In the genomic region with DNA sequence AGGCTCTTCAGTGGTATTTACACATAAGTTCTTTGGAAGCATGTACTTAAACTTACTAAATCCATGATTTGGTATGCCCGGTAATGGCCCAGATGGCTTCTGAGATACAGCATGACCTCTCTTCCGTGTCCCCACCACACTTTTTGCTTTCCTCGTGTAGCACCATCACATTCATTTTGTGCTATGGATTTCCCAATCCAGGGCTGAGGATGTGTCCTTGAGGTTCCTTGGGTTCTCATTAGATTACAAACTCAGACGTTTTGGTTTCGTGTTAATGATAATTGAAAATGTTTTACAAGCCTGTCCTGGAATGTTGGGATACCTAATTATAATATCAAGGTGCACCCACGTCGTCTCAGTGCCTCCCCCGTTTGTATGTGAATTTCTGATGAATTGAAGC, we compare ENCODE assay signal across 28 cellular contexts. TPM values are rescaled to one million over a fixed set of nuclear protein-coding genes. Genes with fewer than 3 reads are reported as not detected.
A peak's percentile ranks its signal among the peaks of the same experiment; 100 is the strongest.
DNase-seq lines count a peak whose midpoint lies in the region; ATAC-seq, FAIRE-seq and TF ChIP-seq lines count a peak whose summit lies in the region.
"Had no signal": no experiment of that assay in that cellular context is flagged by ENCODE, and none has a peak within 500 bp of the region (broad histone marks: within the 10 kb centered on the region; RNA-seq: fewer than 3 reads in every experiment).

No MANE protein-coding gene starts in this region.

- no peak overlapping the region for H3K4me3 Mint-ChIP-seq in activated CD8-positive, alpha-beta memory T cell treated with anti-CD3 and anti-CD28 coated beads, Interleukin-2, amount 10 ng/mL, durations not matched to agents 7 days and 5 days
- H3K4me3 Mint-ChIP-seq: activated CD4-positive, alpha-beta T cell treated with anti-CD3 and anti-CD28 coated beads, Interleukin-2, amount 10 ng/mL, durations not matched to agents 24 days and 14 days; CD8-positive, alpha-beta T cell; GM23338; memory B cell had no signal

- H3K4me3 ChIP-seq in right atrium auricular region (no peak overlapping the region), K562 (no peak overlapping the region), prostate gland (no peak overlapping the region), upper lobe of right lung (no peak overlapping the region)
- H3K4me3 ChIP-seq: body of pancreas, GM23338, Peyer's patch had no signal

- FAIRE-seq in K562 (lab: Jason Lieb, UNC), result no peak
- FAIRE-seq: A204.1, GM12891 had no signal

- no peak for TF ChIP-seq EP300 in K562 (IDR thresholded peaks at IDR 0.05; ENCODE audit: low read length)

- TF ChIP-seq CTCF in right atrium auricular region (IDR thresholded peaks at IDR 0.05) (no peak), K562 (IDR thresholded peaks at IDR 0.05 in 2 of 3, conservative IDR thresholded peaks at IDR 0.05 in 1 of 3; ENCODE audit: insufficient read depth in 2 of 3, low read depth in 1 of 3, low read length in 3 of 3) (no peak), prostate gland (IDR thresholded peaks at IDR 0.05) (no peak), upper lobe of right lung (IDR thresholded peaks at IDR 0.05) (no peak)

- peaks cover 25% of the 10 kb centered on the region for H3K4me1 Mint-ChIP-seq in activated CD8-positive, alpha-beta memory T cell treated with anti-CD3 and anti-CD28 coated beads, Interleukin-2, amount 10 ng/mL, durations not matched to agents 7 days and 5 days

- H3K27ac Mint-ChIP-seq in activated CD8-positive, alpha-beta memory T cell treated with anti-CD3 and anti-CD28 coated beads, Interleukin-2, amount 10 ng/mL, durations not matched to agents 7 days and 5 days, result no peak overlapping the region
- H3K27ac Mint-ChIP-seq: activated CD4-positive, alpha-beta T cell treated with anti-CD3 and anti-CD28 coated beads, Interleukin-2, amount 10 ng/mL, durations not matched to agents 24 days and 14 days; CD8-positive, alpha-beta T cell; GM23338; memory B cell had no signal

- H3K79me2 ChIP-seq in K562 (ENCODE audit: control insufficient read depth, insufficient read depth, low read length), result peaks cover 98% of the 10 kb centered on the region

- no peak overlapping the region; a peak in 1 of 4 replicates for H3K9ac ChIP-seq in K562 (ENCODE audit: insufficient read depth in 1 of 2, low read depth in 2 of 2, low read length in 2 of 2)

- H3K36me3 ChIP-seq in right atrium auricular region (no peaks in the 10 kb centered on the region), K562 (ENCODE audit: control insufficient read depth, insufficient read depth, low read length) (peaks cover 54% of the 10 kb centered on the region), prostate gland (no peaks in the 10 kb centered on the region), upper lobe of right lung (no peaks in the 10 kb centered on the region)
- H3K36me3 ChIP-seq: Peyer's patch had no signal

- no TSS peak for BruUV-seq in K562 (replicated peaks; lab: Mats Ljungman, UMichigan)

- POLR2A ChIA-PET in K562 (lab: Yijun Ruan, JAX), result interaction anchor here (10.0 kb wide), 1 partner anchor 7 kb away, joined by 62 read pairs; the partner anchor contains the start of gene ABHD2

- no peak overlapping the region for H2AFZ ChIP-seq in K562 (ENCODE audit: low read depth, low read length)
- H2AFZ ChIP-seq: GM23338 had no signal

- H3K9me3 ChIP-seq in right atrium auricular region (no peaks in the 10 kb centered on the region), K562 (replicated peaks; ENCODE audit: control insufficient read depth, insufficient read depth, low read depth, low read length) (no peaks in the 10 kb centered on the region), prostate gland (no peaks in the 10 kb centered on the region), upper lobe of right lung (no peaks in the 10 kb centered on the region)
- H3K9me3 ChIP-seq: body of pancreas, Peyer's patch had no signal

- no peaks in the 10 kb centered on the region for H3K9me1 ChIP-seq in K562 (ENCODE audit: control insufficient read depth, insufficient read depth, low read length)

- TF ChIP-seq POLR2A in K562 (conservative IDR thresholded peaks at IDR 0.05), result no peak
- TF ChIP-seq POLR2A in prostate gland (IDR thresholded peaks at IDR 0.05), result no peak

- no peak for ATAC-seq in left cardiac atrium
- ATAC-seq in K562, result no peak
- no peak for ATAC-seq in upper lobe of right lung
- no peak for ATAC-seq in activated CD8-positive, alpha-beta memory T cell treated with anti-CD3 and anti-CD28 coated beads, Interleukin-2, amount 10 ng/mL, durations not matched to agents 7 days and 5 days
- ATAC-seq: body of pancreas; CD8-positive, alpha-beta T cell; GM23338 had no signal

- in situ Hi-C loops in K562 (cut with MboI), result no loop called here

- DNase-seq in right atrium auricular region (ENCODE audit: low spot score) (no peak), left cardiac atrium (no peak), K562 (ENCODE audit: extremely low read depth in 1 of 4, low spot score in 3 of 4) (no peak), prostate gland (ENCODE audit: low spot score) (no peak), upper lobe of right lung (no peak), hippocampal formation (lab: John Stamatoyannopoulos, UW) (no peak), NCI-H1048 (lab: John Stamatoyannopoulos, UW) (no peak)
- no peak for DNase-seq in activated CD8-positive, alpha-beta memory T cell treated with anti-CD3 and anti-CD28 coated beads, Interleukin-2, amount 10 ng/mL, durations not matched to agents 7 days and 5 days
- DNase-seq: activated CD4-positive, alpha-beta T cell treated with anti-CD3 and anti-CD28 coated beads, Interleukin-2, amount 10 ng/mL, durations not matched to agents 24 days and 14 days; activated T-cell treated with anti-CD3 and anti-CD28 coated beads, Interleukin-2, amount 50 U/mL, for 48 hours; AML-193; CD8-positive, alpha-beta T cell; cerebellar nuclear complex; DMS 273 treated with DMSO at 0.1 percent for 48 hours; NCI-H1694; NCI-H2171; NCI-H524; nucleus accumbens; Peyer's patch; stimulated activated CD4-positive, alpha-beta T cell treated with anti-CD3 and anti-CD28 coated beads, Interleukin-12 subunit alpha, Interleukin-12 subunit beta, amount 100 ng/mL, for 4 hours; stimulated activated CD4-positive, alpha-beta T cell treated with anti-CD3 and anti-CD28 coated beads, Interleukin-4, amount 100 ng/mL, for 1 hour; SW 1271; T-helper 9 cell had no signal

- CTCF ChIA-PET in K562 (lab: Yijun Ruan, JAX; ENCODE audit: low intra/inter-chr PET ratio), result no interaction called here
- CTCF ChIA-PET in activated CD8-positive, alpha-beta memory T cell treated with anti-CD3 and anti-CD28 coated beads, Interleukin-2, amount 10 ng/mL, durations not matched to agents 7 days and 5 days (lab: Charles Lee), result interaction anchor here (2.0 kb wide), 1 partner anchor 38 kb away, joined by 8 read pairs; no protein-coding TSS in a partner anchor

- H3K27me3 ChIP-seq in right atrium auricular region, result no peaks in the 10 kb centered on the region
- H3K27me3 ChIP-seq in K562 (ENCODE audit: control insufficient read depth in 2 of 2, insufficient read depth in 2 of 2, low read length in 2 of 2), result no peaks in the 10 kb centered on the region
- no peaks in the 10 kb centered on the region for H3K27me3 ChIP-seq in prostate gland (replicated peaks; ENCODE audit: insufficient read depth)
- no peaks in the 10 kb centered on the region for H3K27me3 ChIP-seq in upper lobe of right lung
- H3K27me3 ChIP-seq: body of pancreas, Peyer's patch had no signal

- H3K9me3 Mint-ChIP-seq in activated CD8-positive, alpha-beta memory T cell treated with anti-CD3 and anti-CD28 coated beads, Interleukin-2, amount 10 ng/mL, durations not matched to agents 7 days and 5 days (ENCODE audit: low read depth), result no peaks in the 10 kb centered on the region
- H3K9me3 Mint-ChIP-seq: activated CD4-positive, alpha-beta T cell treated with anti-CD3 and anti-CD28 coated beads, Interleukin-2, amount 10 ng/mL, durations not matched to agents 24 days and 14 days; CD8-positive, alpha-beta T cell; GM23338; memory B cell had no signal

- peak overlapping the region; percentile 48; the same call in 1 of the 2 replicates for H3K4me2 ChIP-seq in K562 (ENCODE audit: insufficient read depth, low read length)
- H3K4me2 ChIP-seq: GM23338 had no signal

- 34% methylated on average over 8 of the region's 8 CpGs for WGBS in K562 (ENCODE audit: insufficient coverage, low coverage, missing lambda C conversion rate)
- WGBS in prostate gland, result 65% methylated on average over 8 of the region's 8 CpGs

- TF ChIP-seq RAD21 in K562 (CRISPR knock-in tag; conservative IDR thresholded peaks at IDR 0.05 in 1 of 2, IDR thresholded peaks at IDR 0.05 in 1 of 2), result no peak

- H3K27ac ChIP-seq in right atrium auricular region (peak overlapping the region; percentile 93 to 95), K562 (ENCODE audit: extremely low read depth, low read depth, low read length) (peak overlapping the region; percentile 31; the same call in 1 of the 3 replicates), prostate gland (peak overlapping the region; percentile 59 to 92), upper lobe of right lung (peak overlapping the region; percentile 11)

- H3K27me3 Mint-ChIP-seq in activated CD8-positive, alpha-beta memory T cell treated with anti-CD3 and anti-CD28 coated beads, Interleukin-2, amount 10 ng/mL, durations not matched to agents 7 days and 5 days, result no peaks in the 10 kb centered on the region
- H3K27me3 Mint-ChIP-seq: activated CD4-positive, alpha-beta T cell treated with anti-CD3 and anti-CD28 coated beads, Interleukin-2, amount 10 ng/mL, durations not matched to agents 24 days and 14 days; memory B cell had no signal

- H4K20me1 ChIP-seq in K562 (replicated peaks; ENCODE audit: control insufficient read depth, insufficient read depth, low read length), result no peaks in the 10 kb centered on the region

- H3K4me1 ChIP-seq in right atrium auricular region (peaks cover 0 to 93% of the 10 kb centered on the region in 2 donors), K562 (replicated peaks in 1 of 2; ENCODE audit: control insufficient read depth in 2 of 2, insufficient read depth in 2 of 2, low read length in 2 of 2) (peaks cover 23 to 51% of the 10 kb centered on the region in 2 experiments), prostate gland (replicated peaks) (peaks cover 26% of the 10 kb centered on the region), upper lobe of right lung (peaks cover 69% of the 10 kb centered on the region)

- intact Hi-C loops in left cardiac atrium (cut with DNase I), result no loop called here
- intact Hi-C loops in K562 (cut with micrococcal nuclease), result no loop called here
- intact Hi-C loops in prostate gland (cut with DNase I), result no loop called here
- intact Hi-C loops in upper lobe of right lung (cut with DNase I), result no loop called here

- H3K36me3 Mint-ChIP-seq in activated CD8-positive, alpha-beta memory T cell treated with anti-CD3 and anti-CD28 coated beads, Interleukin-2, amount 10 ng/mL, durations not matched to agents 7 days and 5 days, result peaks cover 13% of the 10 kb centered on the region

RNA-seq across cellular contexts. Expression of gene ABHD2, which starts 7.3 kb away (rescaled TPM):
- total RNA-seq in right atrium auricular region (100 to 1,000 TPM; 115 to 118 TPM), left cardiac atrium (100 to 1,000 TPM in 1 of 2 donors, 10 to 100 TPM in 1; 91.6 to 208 TPM), K562 (2014; rRNA removed) (33.0 and 57.6 TPM in 2 replicates), K562 (2014; rRNA removed; fragmentation: Illumina TruSeq; extraction: Trizol) (41.4 and 47.5 TPM in 2 replicates), K562 (2015; rRNA removed; fragmentation: Illumina TruSeq; extraction: Trizol) (48.9 and 49.2 TPM in 2 replicates), K562 (2021) (80.9 and 99.8 TPM in 2 replicates), prostate gland (100 to 1,000 TPM; 111 to 253 TPM), upper lobe of right lung (182 TPM)
- 132 and 172 TPM in 2 replicates for total RNA-seq in K562 (2011; cell fraction: chromatin; rRNA removed; ENCODE audit: low replicate concordance)
- 83.2 and 102 TPM in 2 replicates for total RNA-seq in K562 (2011; cell fraction: nucleolus; rRNA removed)
- total RNA-seq in K562 (2011; cell fraction: nucleoplasm; rRNA removed), result 106 and 122 TPM in 2 replicates
- polyA plus RNA-seq in K562 (2011; rRNA removed) (54.0 and 74.7 TPM in 2 replicates), K562 (2014; fragmentation: Illumina TruSeq; extraction: Trizol) (76.3 and 78.6 TPM in 2 replicates), K562 (2014; fragmentation: Nextera tagmentation; extraction: Ambion mirVana) (10 to 100 TPM; 16.9 to 18.1 TPM), K562 (2014; rRNA removed) (30.4 and 34.5 TPM in 2 replicates)
- 51.7 and 55.3 TPM in 2 replicates for polyA plus RNA-seq in K562 (2011; cell fraction: cytosol; rRNA removed)
- 45.7 and 51.1 TPM in 2 replicates for polyA plus RNA-seq in K562 (2011; cell fraction: nucleus; rRNA removed)
- 31.8 and 34.6 TPM in 2 replicates for polyA plus RNA-seq in K562 (2012)
- polyA minus RNA-seq in K562 (2011; rRNA and poly(A)+ RNA removed), result 150 and 180 TPM in 2 replicates
- 54.4 and 55.4 TPM in 2 replicates for polyA minus RNA-seq in K562 (2011; cell fraction: cytosol; rRNA and poly(A)+ RNA removed)
- 26.9 and 57.4 TPM in 2 replicates for polyA minus RNA-seq in K562 (2011; cell fraction: nucleus; rRNA and poly(A)+ RNA removed)
- total RNA-seq in activated CD8-positive, alpha-beta memory T cell treated with anti-CD3 and anti-CD28 coated beads, Interleukin-2, amount 10 ng/mL, durations not matched to agents 7 days and 5 days, result 10 to 100 TPM; 53.3 to 58.1 TPM

Comparison
In these comparisons a context has a peak if more than half of its experiments do, and no peak if none do; other contexts are left out.
1. H3K27ac ChIP-seq: peak in every context shown above with its lines; median percentile 94 in right atrium auricular region; 76 in prostate gland; 31 in K562; 11 in upper lobe of right lung.